1 cellular context compared by ENCODE assay signal in the genomic region with DNA sequence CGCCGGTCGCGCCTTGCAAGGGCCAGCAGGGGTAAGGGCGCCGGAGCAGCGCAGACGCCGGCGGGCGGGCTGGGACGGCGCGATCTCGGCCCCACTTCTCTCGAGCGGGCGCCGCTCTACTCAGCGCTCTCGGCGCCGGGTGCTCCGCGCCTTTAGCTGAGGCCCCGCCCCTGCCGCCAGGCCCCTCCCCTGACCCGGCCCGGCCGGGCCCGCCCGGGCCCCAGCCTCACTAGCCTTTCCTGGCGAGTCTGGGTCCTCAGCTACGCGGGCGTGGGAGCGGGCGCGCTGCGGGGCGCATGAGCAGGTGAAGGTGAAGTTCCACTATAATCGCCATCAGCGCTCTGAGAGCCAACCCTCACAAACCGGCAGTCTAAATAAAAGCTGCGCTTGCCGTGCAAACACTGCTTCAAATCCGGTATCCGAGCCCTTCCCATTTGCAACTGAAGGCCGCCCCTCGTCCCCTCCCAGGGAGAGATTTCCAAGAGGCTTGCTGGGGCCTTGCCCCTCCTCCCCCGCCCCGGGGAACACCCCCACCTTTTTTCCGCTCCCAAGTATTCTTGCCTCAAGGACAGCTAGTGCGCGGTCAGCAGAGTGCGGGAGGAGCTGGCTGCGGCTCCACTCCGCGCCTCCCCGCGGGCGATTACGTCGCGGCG.
TF ChIP-seq lines count a peak whose summit lies in the region.

A gene with protein sequence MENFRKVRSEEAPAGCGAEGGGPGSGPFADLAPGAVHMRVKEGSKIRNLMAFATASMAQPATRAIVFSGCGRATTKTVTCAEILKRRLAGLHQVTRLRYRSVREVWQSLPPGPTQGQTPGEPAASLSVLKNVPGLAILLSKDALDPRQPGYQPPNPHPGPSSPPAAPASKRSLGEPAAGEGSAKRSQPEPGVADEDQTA (minus strand): TSS at position 125 of the 653 bp plus-strand sequence. CDS start 189 bp downstream, outside the sequence.

TF ChIP-seq in HepG2, 621 proteins besides CTCF, POLR2A, EP300 and RAD21 (continued from another document and continues in another):
- TF ChIP-seq, protein P1, sequence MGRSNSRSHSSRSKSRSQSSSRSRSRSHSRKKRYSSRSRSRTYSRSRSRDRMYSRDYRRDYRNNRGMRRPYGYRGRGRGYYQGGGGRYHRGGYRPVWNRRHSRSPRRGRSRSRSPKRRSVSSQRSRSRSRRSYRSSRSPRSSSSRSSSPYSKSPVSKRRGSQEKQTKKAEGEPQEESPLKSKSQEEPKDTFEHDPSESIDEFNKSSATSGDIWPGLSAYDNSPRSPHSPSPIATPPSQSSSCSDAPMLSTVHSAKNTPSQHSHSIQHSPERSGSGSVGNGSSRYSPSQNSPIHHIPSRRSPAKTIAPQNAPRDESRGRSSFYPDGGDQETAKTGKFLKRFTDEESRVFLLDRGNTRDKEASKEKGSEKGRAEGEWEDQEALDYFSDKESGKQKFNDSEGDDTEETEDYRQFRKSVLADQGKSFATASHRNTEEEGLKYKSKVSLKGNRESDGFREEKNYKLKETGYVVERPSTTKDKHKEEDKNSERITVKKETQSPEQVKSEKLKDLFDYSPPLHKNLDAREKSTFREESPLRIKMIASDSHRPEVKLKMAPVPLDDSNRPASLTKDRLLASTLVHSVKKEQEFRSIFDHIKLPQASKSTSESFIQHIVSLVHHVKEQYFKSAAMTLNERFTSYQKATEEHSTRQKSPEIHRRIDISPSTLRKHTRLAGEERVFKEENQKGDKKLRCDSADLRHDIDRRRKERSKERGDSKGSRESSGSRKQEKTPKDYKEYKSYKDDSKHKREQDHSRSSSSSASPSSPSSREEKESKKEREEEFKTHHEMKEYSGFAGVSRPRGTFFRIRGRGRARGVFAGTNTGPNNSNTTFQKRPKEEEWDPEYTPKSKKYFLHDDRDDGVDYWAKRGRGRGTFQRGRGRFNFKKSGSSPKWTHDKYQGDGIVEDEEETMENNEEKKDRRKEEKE (IDR thresholded peaks at IDR 0.05), result no peak
- TF ChIP-seq ZNF446 (CRISPR knock-in tag; IDR thresholded peaks at IDR 0.05) (0 out of 2 replicates have a peak, but pooled peaks have one; percentile 30), THAP11 (CRISPR knock-in tag; IDR thresholded peaks at IDR 0.05) (0 out of 2 replicates have a peak, but pooled peaks have one; percentile 9), BCL6 (CRISPR knock-in tag; IDR thresholded peaks at IDR 0.05) (0 out of 2 replicates have a peak, but pooled peaks have one; percentile 15), ZNF253 (CRISPR knock-in tag; IDR thresholded peaks at IDR 0.05; ENCODE audit: borderline replicate concordance) (0 out of 2 replicates have a peak, but pooled peaks have one; percentile 40), ZFX (CRISPR knock-in tag; IDR thresholded peaks at IDR 0.05; ENCODE audit: low read depth) (peak; percentile 38; the same call in 1 of the 2 replicates), ELF4 (CRISPR knock-in tag; IDR thresholded peaks at IDR 0.05; ENCODE audit: borderline replicate concordance) (no peak), ZFY (CRISPR knock-in tag; IDR thresholded peaks at IDR 0.05) (0 out of 2 replicates have a peak, but pooled peaks have one; percentile 37), SRSF1 (optimal IDR thresholded peaks at IDR 0.05; ENCODE audit: low read depth, low read length) (no peak), ZSCAN21 (CRISPR knock-in tag; IDR thresholded peaks at IDR 0.05; ENCODE audit: borderline replicate concordance) (no peak), HDAC1 (CRISPR knock-in tag; IDR thresholded peaks at IDR 0.05) (0 out of 2 replicates have a peak, but pooled peaks have one; percentile 47), ZNF749 (CRISPR knock-in tag; IDR thresholded peaks at IDR 0.05; ENCODE audit: borderline replicate concordance) (no peak), CHD4 (IDR thresholded peaks at IDR 0.05; ENCODE audit: borderline replicate concordance, low read length) (0 out of 2 replicates have a peak, but pooled peaks have one; percentile 1), ZMYM2 (CRISPR knock-in tag; IDR thresholded peaks at IDR 0.05) (no peak), ZNF501 (CRISPR knock-in tag; IDR thresholded peaks at IDR 0.05) (peak; percentile 60; the same call in 1 of the 2 replicates), AHR (CRISPR knock-in tag; IDR thresholded peaks at IDR 0.05) (0 out of 2 replicates have a peak, but pooled peaks have one; percentile 39)
- TF ChIP-seq, protein P2, sequence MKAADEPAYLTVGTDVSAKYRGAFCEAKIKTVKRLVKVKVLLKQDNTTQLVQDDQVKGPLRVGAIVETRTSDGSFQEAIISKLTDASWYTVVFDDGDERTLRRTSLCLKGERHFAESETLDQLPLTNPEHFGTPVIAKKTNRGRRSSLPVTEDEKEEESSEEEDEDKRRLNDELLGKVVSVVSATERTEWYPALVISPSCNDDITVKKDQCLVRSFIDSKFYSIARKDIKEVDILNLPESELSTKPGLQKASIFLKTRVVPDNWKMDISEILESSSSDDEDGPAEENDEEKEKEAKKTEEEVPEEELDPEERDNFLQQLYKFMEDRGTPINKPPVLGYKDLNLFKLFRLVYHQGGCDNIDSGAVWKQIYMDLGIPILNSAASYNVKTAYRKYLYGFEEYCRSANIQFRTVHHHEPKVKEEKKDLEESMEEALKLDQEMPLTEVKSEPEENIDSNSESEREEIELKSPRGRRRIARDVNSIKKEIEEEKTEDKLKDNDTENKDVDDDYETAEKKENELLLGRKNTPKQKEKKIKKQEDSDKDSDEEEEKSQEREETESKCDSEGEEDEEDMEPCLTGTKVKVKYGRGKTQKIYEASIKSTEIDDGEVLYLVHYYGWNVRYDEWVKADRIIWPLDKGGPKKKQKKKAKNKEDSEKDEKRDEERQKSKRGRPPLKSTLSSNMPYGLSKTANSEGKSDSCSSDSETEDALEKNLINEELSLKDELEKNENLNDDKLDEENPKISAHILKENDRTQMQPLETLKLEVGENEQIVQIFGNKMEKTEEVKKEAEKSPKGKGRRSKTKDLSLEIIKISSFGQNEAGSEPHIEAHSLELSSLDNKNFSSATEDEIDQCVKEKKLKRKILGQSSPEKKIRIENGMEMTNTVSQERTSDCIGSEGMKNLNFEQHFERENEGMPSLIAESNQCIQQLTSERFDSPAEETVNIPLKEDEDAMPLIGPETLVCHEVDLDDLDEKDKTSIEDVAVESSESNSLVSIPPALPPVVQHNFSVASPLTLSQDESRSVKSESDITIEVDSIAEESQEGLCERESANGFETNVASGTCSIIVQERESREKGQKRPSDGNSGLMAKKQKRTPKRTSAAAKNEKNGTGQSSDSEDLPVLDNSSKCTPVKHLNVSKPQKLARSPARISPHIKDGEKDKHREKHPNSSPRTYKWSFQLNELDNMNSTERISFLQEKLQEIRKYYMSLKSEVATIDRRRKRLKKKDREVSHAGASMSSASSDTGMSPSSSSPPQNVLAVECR (CRISPR knock-in tag; IDR thresholded peaks at IDR 0.05; ENCODE audit: borderline replicate concordance), result peak; percentile 23
- TF ChIP-seq, protein P3, sequence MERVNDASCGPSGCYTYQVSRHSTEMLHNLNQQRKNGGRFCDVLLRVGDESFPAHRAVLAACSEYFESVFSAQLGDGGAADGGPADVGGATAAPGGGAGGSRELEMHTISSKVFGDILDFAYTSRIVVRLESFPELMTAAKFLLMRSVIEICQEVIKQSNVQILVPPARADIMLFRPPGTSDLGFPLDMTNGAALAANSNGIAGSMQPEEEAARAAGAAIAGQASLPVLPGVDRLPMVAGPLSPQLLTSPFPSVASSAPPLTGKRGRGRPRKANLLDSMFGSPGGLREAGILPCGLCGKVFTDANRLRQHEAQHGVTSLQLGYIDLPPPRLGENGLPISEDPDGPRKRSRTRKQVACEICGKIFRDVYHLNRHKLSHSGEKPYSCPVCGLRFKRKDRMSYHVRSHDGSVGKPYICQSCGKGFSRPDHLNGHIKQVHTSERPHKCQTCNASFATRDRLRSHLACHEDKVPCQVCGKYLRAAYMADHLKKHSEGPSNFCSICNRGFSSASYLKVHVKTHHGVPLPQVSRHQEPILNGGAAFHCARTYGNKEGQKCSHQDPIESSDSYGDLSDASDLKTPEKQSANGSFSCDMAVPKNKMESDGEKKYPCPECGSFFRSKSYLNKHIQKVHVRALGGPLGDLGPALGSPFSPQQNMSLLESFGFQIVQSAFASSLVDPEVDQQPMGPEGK (CRISPR knock-in tag; IDR thresholded peaks at IDR 0.05), result 0 out of 2 replicates have a peak, but pooled peaks have one; percentile 41
- TF ChIP-seq, protein P4, sequence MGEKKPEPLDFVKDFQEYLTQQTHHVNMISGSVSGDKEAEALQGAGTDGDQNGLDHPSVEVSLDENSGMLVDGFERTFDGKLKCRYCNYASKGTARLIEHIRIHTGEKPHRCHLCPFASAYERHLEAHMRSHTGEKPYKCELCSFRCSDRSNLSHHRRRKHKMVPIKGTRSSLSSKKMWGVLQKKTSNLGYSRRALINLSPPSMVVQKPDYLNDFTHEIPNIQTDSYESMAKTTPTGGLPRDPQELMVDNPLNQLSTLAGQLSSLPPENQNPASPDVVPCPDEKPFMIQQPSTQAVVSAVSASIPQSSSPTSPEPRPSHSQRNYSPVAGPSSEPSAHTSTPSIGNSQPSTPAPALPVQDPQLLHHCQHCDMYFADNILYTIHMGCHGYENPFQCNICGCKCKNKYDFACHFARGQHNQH (CRISPR knock-in tag; IDR thresholded peaks at IDR 0.05), result 0 out of 2 replicates have a peak, but pooled peaks have one; percentile 26
- TF ChIP-seq, protein P5, sequence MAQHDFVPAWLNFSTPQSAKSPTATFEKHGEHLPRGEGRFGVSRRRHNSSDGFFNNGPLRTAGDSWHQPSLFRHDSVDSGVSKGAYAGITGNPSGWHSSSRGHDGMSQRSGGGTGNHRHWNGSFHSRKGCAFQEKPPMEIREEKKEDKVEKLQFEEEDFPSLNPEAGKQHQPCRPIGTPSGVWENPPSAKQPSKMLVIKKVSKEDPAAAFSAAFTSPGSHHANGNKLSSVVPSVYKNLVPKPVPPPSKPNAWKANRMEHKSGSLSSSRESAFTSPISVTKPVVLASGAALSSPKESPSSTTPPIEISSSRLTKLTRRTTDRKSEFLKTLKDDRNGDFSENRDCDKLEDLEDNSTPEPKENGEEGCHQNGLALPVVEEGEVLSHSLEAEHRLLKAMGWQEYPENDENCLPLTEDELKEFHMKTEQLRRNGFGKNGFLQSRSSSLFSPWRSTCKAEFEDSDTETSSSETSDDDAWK (CRISPR knock-in tag; IDR thresholded peaks at IDR 0.05), result no peak
- TF ChIP-seq, protein P6, sequence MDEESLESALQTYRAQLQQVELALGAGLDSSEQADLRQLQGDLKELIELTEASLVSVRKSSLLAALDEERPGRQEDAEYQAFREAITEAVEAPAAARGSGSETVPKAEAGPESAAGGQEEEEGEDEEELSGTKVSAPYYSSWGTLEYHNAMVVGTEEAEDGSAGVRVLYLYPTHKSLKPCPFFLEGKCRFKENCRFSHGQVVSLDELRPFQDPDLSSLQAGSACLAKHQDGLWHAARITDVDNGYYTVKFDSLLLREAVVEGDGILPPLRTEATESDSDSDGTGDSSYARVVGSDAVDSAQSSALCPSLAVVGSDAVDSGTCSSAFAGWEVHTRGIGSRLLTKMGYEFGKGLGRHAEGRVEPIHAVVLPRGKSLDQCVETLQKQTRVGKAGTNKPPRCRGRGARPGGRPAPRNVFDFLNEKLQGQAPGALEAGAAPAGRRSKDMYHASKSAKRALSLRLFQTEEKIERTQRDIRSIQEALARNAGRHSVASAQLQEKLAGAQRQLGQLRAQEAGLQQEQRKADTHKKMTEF (CRISPR knock-in tag; IDR thresholded peaks at IDR 0.05), result peak; percentile 20; the same call in 1 of the 2 replicates
- TF ChIP-seq, protein P7, sequence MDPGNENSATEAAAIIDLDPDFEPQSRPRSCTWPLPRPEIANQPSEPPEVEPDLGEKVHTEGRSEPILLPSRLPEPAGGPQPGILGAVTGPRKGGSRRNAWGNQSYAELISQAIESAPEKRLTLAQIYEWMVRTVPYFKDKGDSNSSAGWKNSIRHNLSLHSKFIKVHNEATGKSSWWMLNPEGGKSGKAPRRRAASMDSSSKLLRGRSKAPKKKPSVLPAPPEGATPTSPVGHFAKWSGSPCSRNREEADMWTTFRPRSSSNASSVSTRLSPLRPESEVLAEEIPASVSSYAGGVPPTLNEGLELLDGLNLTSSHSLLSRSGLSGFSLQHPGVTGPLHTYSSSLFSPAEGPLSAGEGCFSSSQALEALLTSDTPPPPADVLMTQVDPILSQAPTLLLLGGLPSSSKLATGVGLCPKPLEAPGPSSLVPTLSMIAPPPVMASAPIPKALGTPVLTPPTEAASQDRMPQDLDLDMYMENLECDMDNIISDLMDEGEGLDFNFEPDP (CRISPR knock-in tag; conservative IDR thresholded peaks at IDR 0.05), result 0 out of 2 replicates have a peak, but pooled peaks have one; percentile 70
- TF ChIP-seq, protein P8, sequence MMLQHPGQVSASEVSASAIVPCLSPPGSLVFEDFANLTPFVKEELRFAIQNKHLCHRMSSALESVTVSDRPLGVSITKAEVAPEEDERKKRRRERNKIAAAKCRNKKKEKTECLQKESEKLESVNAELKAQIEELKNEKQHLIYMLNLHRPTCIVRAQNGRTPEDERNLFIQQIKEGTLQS (CRISPR knock-in tag; IDR thresholded peaks at IDR 0.05), result no peak
- TF ChIP-seq, protein P9, sequence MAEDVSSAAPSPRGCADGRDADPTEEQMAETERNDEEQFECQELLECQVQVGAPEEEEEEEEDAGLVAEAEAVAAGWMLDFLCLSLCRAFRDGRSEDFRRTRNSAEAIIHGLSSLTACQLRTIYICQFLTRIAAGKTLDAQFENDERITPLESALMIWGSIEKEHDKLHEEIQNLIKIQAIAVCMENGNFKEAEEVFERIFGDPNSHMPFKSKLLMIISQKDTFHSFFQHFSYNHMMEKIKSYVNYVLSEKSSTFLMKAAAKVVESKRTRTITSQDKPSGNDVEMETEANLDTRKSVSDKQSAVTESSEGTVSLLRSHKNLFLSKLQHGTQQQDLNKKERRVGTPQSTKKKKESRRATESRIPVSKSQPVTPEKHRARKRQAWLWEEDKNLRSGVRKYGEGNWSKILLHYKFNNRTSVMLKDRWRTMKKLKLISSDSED (CRISPR knock-in tag; IDR thresholded peaks at IDR 0.05), result no peak
- TF ChIP-seq, protein P10, sequence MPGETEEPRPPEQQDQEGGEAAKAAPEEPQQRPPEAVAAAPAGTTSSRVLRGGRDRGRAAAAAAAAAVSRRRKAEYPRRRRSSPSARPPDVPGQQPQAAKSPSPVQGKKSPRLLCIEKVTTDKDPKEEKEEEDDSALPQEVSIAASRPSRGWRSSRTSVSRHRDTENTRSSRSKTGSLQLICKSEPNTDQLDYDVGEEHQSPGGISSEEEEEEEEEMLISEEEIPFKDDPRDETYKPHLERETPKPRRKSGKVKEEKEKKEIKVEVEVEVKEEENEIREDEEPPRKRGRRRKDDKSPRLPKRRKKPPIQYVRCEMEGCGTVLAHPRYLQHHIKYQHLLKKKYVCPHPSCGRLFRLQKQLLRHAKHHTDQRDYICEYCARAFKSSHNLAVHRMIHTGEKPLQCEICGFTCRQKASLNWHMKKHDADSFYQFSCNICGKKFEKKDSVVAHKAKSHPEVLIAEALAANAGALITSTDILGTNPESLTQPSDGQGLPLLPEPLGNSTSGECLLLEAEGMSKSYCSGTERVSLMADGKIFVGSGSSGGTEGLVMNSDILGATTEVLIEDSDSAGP (CRISPR knock-in tag; IDR thresholded peaks at IDR 0.05; ENCODE audit: borderline replicate concordance), result peak; percentile 2; the same call in 1 of the 2 replicates
- TF ChIP-seq, protein P11, sequence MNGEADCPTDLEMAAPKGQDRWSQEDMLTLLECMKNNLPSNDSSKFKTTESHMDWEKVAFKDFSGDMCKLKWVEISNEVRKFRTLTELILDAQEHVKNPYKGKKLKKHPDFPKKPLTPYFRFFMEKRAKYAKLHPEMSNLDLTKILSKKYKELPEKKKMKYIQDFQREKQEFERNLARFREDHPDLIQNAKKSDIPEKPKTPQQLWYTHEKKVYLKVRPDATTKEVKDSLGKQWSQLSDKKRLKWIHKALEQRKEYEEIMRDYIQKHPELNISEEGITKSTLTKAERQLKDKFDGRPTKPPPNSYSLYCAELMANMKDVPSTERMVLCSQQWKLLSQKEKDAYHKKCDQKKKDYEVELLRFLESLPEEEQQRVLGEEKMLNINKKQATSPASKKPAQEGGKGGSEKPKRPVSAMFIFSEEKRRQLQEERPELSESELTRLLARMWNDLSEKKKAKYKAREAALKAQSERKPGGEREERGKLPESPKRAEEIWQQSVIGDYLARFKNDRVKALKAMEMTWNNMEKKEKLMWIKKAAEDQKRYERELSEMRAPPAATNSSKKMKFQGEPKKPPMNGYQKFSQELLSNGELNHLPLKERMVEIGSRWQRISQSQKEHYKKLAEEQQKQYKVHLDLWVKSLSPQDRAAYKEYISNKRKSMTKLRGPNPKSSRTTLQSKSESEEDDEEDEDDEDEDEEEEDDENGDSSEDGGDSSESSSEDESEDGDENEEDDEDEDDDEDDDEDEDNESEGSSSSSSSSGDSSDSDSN (CRISPR knock-in tag; IDR thresholded peaks at IDR 0.05), result peak; percentile 44
